ENCODE assay signal across 12 cellular contexts in the genomic region with DNA sequence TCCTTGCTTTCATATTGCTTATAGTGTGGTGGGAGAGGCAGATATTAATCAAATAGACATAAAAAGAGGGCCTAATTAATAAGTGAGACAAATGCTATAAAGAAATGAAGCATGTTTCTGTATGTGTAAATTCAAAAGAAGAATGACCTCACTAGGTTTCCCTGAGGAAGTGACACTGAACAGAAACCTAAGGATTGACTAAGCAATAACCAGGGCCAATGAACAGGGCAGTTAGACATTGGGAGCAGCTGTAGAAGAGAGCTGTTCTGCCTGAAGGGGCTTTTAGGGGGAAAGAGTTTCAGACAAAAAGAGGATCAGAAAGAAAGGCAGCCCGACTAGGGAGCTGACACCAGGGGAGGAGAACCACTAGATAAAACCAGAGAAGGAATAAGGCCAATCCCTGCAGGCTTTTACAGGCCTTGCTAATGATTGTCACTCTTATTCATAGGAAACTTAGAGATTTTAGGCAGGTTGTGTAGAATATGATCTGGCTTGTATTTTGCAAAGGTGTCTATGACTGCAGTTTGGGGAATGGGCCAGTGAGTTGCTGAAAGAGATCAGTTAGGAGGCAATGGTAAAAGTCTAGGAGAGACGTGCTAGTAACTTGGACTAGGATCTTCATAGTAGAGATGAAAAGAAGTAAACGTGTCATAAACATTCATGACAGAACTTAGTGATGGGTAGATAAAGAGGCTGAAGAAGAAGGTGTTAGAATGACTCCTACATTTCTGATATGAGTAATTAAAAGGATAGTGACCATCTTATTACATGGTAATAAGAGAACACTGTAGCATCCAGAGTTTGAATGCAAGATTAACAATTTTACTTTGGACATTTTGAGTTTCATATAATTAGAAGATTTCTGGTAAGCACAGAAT. TPM values are rescaled to one million over a fixed set of nuclear protein-coding genes. Genes with fewer than 3 reads are reported as not detected.
A peak's percentile ranks its signal among the peaks of the same experiment; 100 is the strongest.
DNase-seq lines count a peak whose midpoint lies in the region; ATAC-seq, FAIRE-seq and TF ChIP-seq lines count a peak whose summit lies in the region.
"Had no signal": no experiment of that assay in that cellular context is flagged by ENCODE, and none has a peak within 500 bp of the region (broad histone marks: within the 10 kb centered on the region; RNA-seq: fewer than 3 reads in every experiment).

No MANE protein-coding gene starts in this region.

- no peaks in the 10 kb centered on the region for H3K36me3 ChIP-seq in endothelial cell of umbilical vein (ENCODE audit: control insufficient read depth in 2 of 2, extremely low read depth in 1 of 2, insufficient read depth in 2 of 2, low read length in 2 of 2)
- H3K36me3 ChIP-seq: MG63 had no signal

- no peaks in the 10 kb centered on the region for H3K9me1 ChIP-seq in endothelial cell of umbilical vein (replicated peaks; ENCODE audit: control insufficient read depth, extremely low read depth, insufficient read depth, low read length)

- peak; percentile 24 for DNase-seq in endothelial cell of umbilical vein (ENCODE audit: low read depth, low spot score)
- DNase-seq in sciatic nerve (ENCODE audit: low spot score) = no peak
- DNase-seq in mucosa of gallbladder (ENCODE audit: low spot score) = no peak
- no peak for DNase-seq in epidermal melanocyte (ENCODE audit: insufficient read length, low spot score)
- no peak for DNase-seq in RWPE1 (ENCODE audit: low spot score)
- DNase-seq: immature natural killer cell, MG63, T1000 had no signal

- BruUV-seq in endothelial cell of umbilical vein (replicated peaks; lab: Mats Ljungman, UMichigan) = no TSS peak

- H3K27me3 ChIP-seq in endothelial cell of umbilical vein (ENCODE audit: control insufficient read depth in 2 of 2, insufficient read depth in 2 of 2, low read length in 2 of 2) = no peaks in the 10 kb centered on the region
- H3K27me3 ChIP-seq: MG63 had no signal

- CTCF ChIA-PET in endothelial cell of umbilical vein (lab: Charles Lee) = no interaction called here
- CTCF ChIA-PET in RWPE1 (lab: Yijun Ruan, JAX) = no interaction called here

- peak; percentile 74 for FAIRE-seq in endothelial cell of umbilical vein (lab: Jason Lieb, UNC)

- H2AFZ ChIP-seq in endothelial cell of umbilical vein (ENCODE audit: low read depth, low read length) = peak overlapping the region; percentile 69

- dilution Hi-C loops in endothelial cell of umbilical vein (cut with MboI; ENCODE audit: extremely low pct_ligation_motif_present, low sequenced_read_pairs) = no loop called here

- H3K4me1 ChIP-seq in endothelial cell of umbilical vein (ENCODE audit: control insufficient read depth, extremely low read depth, insufficient read depth, low read length) = no peaks in the 10 kb centered on the region

- H3K4me2 ChIP-seq in endothelial cell of umbilical vein (ENCODE audit: insufficient read depth, low read length) = no peak overlapping the region

- H3K9me3 ChIP-seq in endothelial cell of umbilical vein (replicated peaks; ENCODE audit: control insufficient read depth, insufficient read depth, low read length) = no peaks in the 10 kb centered on the region
- H3K9me3 ChIP-seq: MG63 had no signal

- POLR2A ChIA-PET in endothelial cell of umbilical vein (lab: Charles Lee) = interaction anchor here (0.6 kb wide), 1 partner anchor 34 kb away, joined by 4 read pairs; no protein-coding TSS in a partner anchor
- POLR2A ChIA-PET in RWPE1 (lab: Yijun Ruan, JAX; ENCODE audit: low non-redundant PET) = no interaction called here

- intact Hi-C loops in endothelial cell of umbilical vein (cut with micrococcal nuclease) = no loop called here
- intact Hi-C loops in sciatic nerve (cut with DNase I) = no loop called here

- ATAC-seq in GM18502 (IDR thresholded peaks at IDR 0.05; ENCODE audit: poor library complexity, unreplicated experiment) (peak; percentile 98), GM19455 (IDR thresholded peaks at IDR 0.05; ENCODE audit: unreplicated experiment) (peak; percentile 99), HG03064 (IDR thresholded peaks at IDR 0.05; ENCODE audit: low read depth, unreplicated experiment) (peak; percentile 98), sciatic nerve (no peak)

- no peak overlapping the region for H3K27ac ChIP-seq in endothelial cell of umbilical vein (ENCODE audit: insufficient read depth, low read depth, low read length)
- H3K27ac ChIP-seq in RWPE1 = no peak overlapping the region

- H3K9ac ChIP-seq in endothelial cell of umbilical vein (replicated peaks; ENCODE audit: extremely low read depth, insufficient read depth, low read length) = no peak overlapping the region

- no peaks in the 10 kb centered on the region for H4K20me1 ChIP-seq in endothelial cell of umbilical vein (replicated peaks; ENCODE audit: control insufficient read depth, extremely low read depth, insufficient read depth, low read length)

- H3K79me2 ChIP-seq in endothelial cell of umbilical vein (ENCODE audit: control insufficient read depth, insufficient read depth, low read length) = no peaks in the 10 kb centered on the region

- no peak overlapping the region for H3K4me3 ChIP-seq in endothelial cell of umbilical vein (replicated peaks in 1 of 3; ENCODE audit: insufficient read depth in 1 of 3, low read depth in 1 of 3, low read length in 3 of 3)
- H3K4me3 ChIP-seq: MG63, skin epidermis had no signal

- no peak for TF ChIP-seq POLR2A in endothelial cell of umbilical vein (IDR thresholded peaks at IDR 0.05; ENCODE audit: low read depth, low read length)

- TF ChIP-seq CTCF in endothelial cell of umbilical vein (IDR thresholded peaks at IDR 0.05; ENCODE audit: extremely low read depth in 1 of 2, insufficient read depth in 1 of 2, low read depth in 1 of 2, low read length in 2 of 2) (no peak), RWPE1 (conservative IDR thresholded peaks at IDR 0.05; ENCODE audit: low read depth) (no peak)

TF ChIP-seq in endothelial cell of umbilical vein, 7 proteins besides CTCF, POLR2A, EP300 and RAD21:
- TF ChIP-seq POLR2AphosphoS5 (IDR thresholded peaks at IDR 0.05; ENCODE audit: insufficient read depth, low read depth, low read length) (no peak), JUN (IDR thresholded peaks at IDR 0.05; ENCODE audit: borderline replicate concordance, insufficient read depth, insufficient read length, low read depth) (no peak), FOS (IDR thresholded peaks at IDR 0.05; ENCODE audit: borderline replicate concordance, insufficient read depth, low read length) (no peak), EZH2 (IDR thresholded peaks at IDR 0.05; ENCODE audit: borderline replicate concordance, low read depth, low read length, severe bottlenecking) (no peak), MAX (IDR thresholded peaks at IDR 0.05; ENCODE audit: insufficient read depth, insufficient read length) (no peak), MYC (IDR thresholded peaks at IDR 0.05; ENCODE audit: low read depth, low read length) (no peak), GATA2 (IDR thresholded peaks at IDR 0.05; ENCODE audit: insufficient read depth, insufficient read length, low read depth, low read length) (no peak)
TF ChIP-seq in endothelial cell of umbilical vein: peak in this region for 0.

RNA-seq across cellular contexts. Expression of gene NABP1, which starts 26.8 kb away (rescaled TPM):
- total RNA-seq in endothelial cell of umbilical vein (42.4 and 47.6 TPM in 2 replicates), sciatic nerve (64.3 TPM), mucosa of gallbladder (17.4 TPM)
- polyA plus RNA-seq in endothelial cell of umbilical vein = 9.1 and 14.7 TPM in 2 replicates
- 4.4 and 6.3 TPM in 2 replicates for polyA plus RNA-seq in endothelial cell of umbilical vein (2011; cell fraction: cytosol; rRNA removed)
- polyA plus RNA-seq in endothelial cell of umbilical vein (2011; cell fraction: nucleus; rRNA removed) = 98.7 and 150 TPM in 2 replicates
- polyA plus RNA-seq in endothelial cell of umbilical vein (2012) = 34.6 and 55.6 TPM in 2 replicates
- polyA minus RNA-seq in endothelial cell of umbilical vein = 31.0 and 38.3 TPM in 2 replicates
- polyA minus RNA-seq in endothelial cell of umbilical vein (2011; cell fraction: cytosol; rRNA and poly(A)+ RNA removed) = 9.1 TPM
- 136 and 161 TPM in 2 replicates for polyA minus RNA-seq in endothelial cell of umbilical vein (2011; cell fraction: nucleus; rRNA and poly(A)+ RNA removed)
